ENCODE assay signal across 8 cellular contexts in genomic region chr2:230219419-230220331, GRCh38. TPM values are rescaled to one million over a fixed set of nuclear protein-coding genes. Genes with fewer than 3 reads are reported as not detected.
DNase-seq lines count a peak whose midpoint lies in the region; ATAC-seq and TF ChIP-seq lines count a peak whose summit lies in the region.

Gene SP110, minus strand, starts transcription at chr2:230219984. Its CDS starts 3,057 bp downstream, at chr2:230216927.

- intact Hi-C loops in heart right ventricle (cut with DNase I) = loop anchor here in 4 of 10 donors (5.0 to 10.0 kb wide), 4 partner anchors 105 to 195 kb away; partner anchors contain the start of genes SP140L (in 2 of the 4) and SP100 (in 1 of the 4)
- intact Hi-C loops in posterior vena cava (cut with DNase I) = no loop called here

- peak within 1 kb of the TSS; percentile 5 for H2AFZ ChIP-seq in SU-DHL-6 (ENCODE audit: low read depth, low read length, severe bottlenecking)

- H3K27me3 ChIP-seq in SU-DHL-6 (ENCODE audit: low read length) = no peaks in the 10 kb centered on the region
- no peaks in the 10 kb centered on the region for H3K27me3 ChIP-seq in adipocyte (replicated peaks; ENCODE audit: control insufficient read depth, insufficient read depth, low read length)
- H3K27me3 ChIP-seq in heart right ventricle = no peaks in the 10 kb centered on the region
- no peaks in the 10 kb centered on the region for H3K27me3 ChIP-seq in upper lobe of left lung

- H3K79me2 ChIP-seq in SU-DHL-6 (ENCODE audit: insufficient read depth, low read length) = peaks cover 53% of the 10 kb centered on the region

- H3K9me2 ChIP-seq in SU-DHL-6 (replicated peaks; ENCODE audit: insufficient read depth, low read length) = no peaks in the 10 kb centered on the region

- DNase-seq in COLO668 (lab: John Stamatoyannopoulos, UW; ENCODE audit: unreplicated experiment) (peak; percentile 40), HS-27A (ENCODE audit: low read depth) (peak; percentile 8), adipocyte (ENCODE audit: low read depth) (peak; percentile 93), heart right ventricle (peak; percentile 75 to 84), posterior vena cava (ENCODE audit: low spot score) (peak; percentile 91), upper lobe of left lung (peak in 1 of 2 donors; percentile 93)

- TF ChIP-seq EP300 in upper lobe of left lung (IDR thresholded peaks at IDR 0.05) = peak in 1 of 4 donors; percentile 2

- peak within 1 kb of the TSS; percentile 64 for H3K9ac ChIP-seq in SU-DHL-6 (ENCODE audit: low read length)
- H3K9ac ChIP-seq in adipocyte (ENCODE audit: low read length) = peak within 1 kb of the TSS; percentile 90

- peak within 1 kb of the TSS; percentile 88 for H3K27ac ChIP-seq in SU-DHL-6 (ENCODE audit: low read depth, low read length)
- peak within 1 kb of the TSS; percentile 35 to 90 (median 81) for H3K27ac ChIP-seq in heart right ventricle
- peak within 1 kb of the TSS; percentile 80 to 90 (median 84) for H3K27ac ChIP-seq in upper lobe of left lung

- no peak for TF ChIP-seq CTCF in SU-DHL-6 (IDR thresholded peaks at IDR 0.05; ENCODE audit: insufficient read depth, low read length, poor library complexity, severe bottlenecking)
- TF ChIP-seq CTCF in heart right ventricle (IDR thresholded peaks at IDR 0.05) = no peak
- no peak for TF ChIP-seq CTCF in upper lobe of left lung (IDR thresholded peaks at IDR 0.05)

- H3K4me3 ChIP-seq in SU-DHL-6 (ENCODE audit: insufficient read depth, low read length, poor library complexity, severe bottlenecking) (peak within 1 kb of the TSS; percentile 80), adipocyte (ENCODE audit: low read length) (peak within 1 kb of the TSS; percentile 100), heart right ventricle (peak within 1 kb of the TSS; percentile 48 to 80 (median 66)), upper lobe of left lung (peak within 1 kb of the TSS; percentile 58 to 76 (median 72))

- peak in 1 of 4 donors; percentile 63 for TF ChIP-seq POLR2A in upper lobe of left lung (IDR thresholded peaks at IDR 0.05)

- H3F3A ChIP-seq in SU-DHL-6 (ENCODE audit: insufficient read depth) = peaks cover 30% of the 10 kb centered on the region

- H4K20me1 ChIP-seq in SU-DHL-6 (ENCODE audit: low read depth, low read length) = no peaks in the 10 kb centered on the region; the same call in 1 of the 2 replicates

- H3K4me2 ChIP-seq in SU-DHL-6 (ENCODE audit: low read depth, low read length, poor library complexity, severe bottlenecking) = peak within 1 kb of the TSS; percentile 90

- WGBS in heart right ventricle, 2 donors = 1 to 4% methylated on average over 19 of the region's 19 CpGs
- WGBS in upper lobe of left lung, 2 donors = 0 to 1% methylated on average over 19 of the region's 19 CpGs

- peaks cover 17% of the 10 kb centered on the region for H3K36me3 ChIP-seq in SU-DHL-6 (ENCODE audit: low read length)
- H3K36me3 ChIP-seq in adipocyte (ENCODE audit: control insufficient read depth, insufficient read depth, low read length, severe bottlenecking) = peaks cover 17% of the 10 kb centered on the region
- H3K36me3 ChIP-seq in heart right ventricle = peaks cover 0 to 28% (median 4%) of the 10 kb centered on the region in 9 donors
- H3K36me3 ChIP-seq in upper lobe of left lung = peaks cover 2 to 19% (median 11%) of the 10 kb centered on the region in 4 donors

- H3K4me1 ChIP-seq in adipocyte (ENCODE audit: control insufficient read depth, insufficient read depth, low read length) (peaks cover 5% of the 10 kb centered on the region), heart right ventricle (peaks cover 0 to 44% (median 24%) of the 10 kb centered on the region in 9 donors), upper lobe of left lung (peaks cover 22 to 33% (median 30%) of the 10 kb centered on the region in 4 donors)

- ATAC-seq in GM19467 (IDR thresholded peaks at IDR 0.05; ENCODE audit: unreplicated experiment) (peak; percentile 73), heart right ventricle (peak; percentile 93 to 98 (median 96)), upper lobe of left lung (ENCODE audit: low FRiP score in 2 of 2) (peak; percentile 95 to 96)

- no peaks in the 10 kb centered on the region for H3K9me3 ChIP-seq in SU-DHL-6 (ENCODE audit: insufficient read depth, low read length)
- H3K9me3 ChIP-seq in adipocyte (ENCODE audit: control insufficient read depth, low read length) = no peaks in the 10 kb centered on the region
- H3K9me3 ChIP-seq in heart right ventricle = no peaks in the 10 kb centered on the region
- H3K9me3 ChIP-seq in upper lobe of left lung = no peaks in the 10 kb centered on the region

RNA-seq across cellular contexts. Expression of gene SP110, which starts in this region (rescaled TPM):
- total RNA-seq in heart right ventricle (10 to 100 TPM in 6 of 10 donors, 1 to 10 TPM in 4; 7.6 to 38.6 (median 10.4) TPM), posterior vena cava (10 to 100 TPM; 20.5 to 21.3 TPM), upper lobe of left lung (10 to 100 TPM; 22.2 to 89.1 (median 38.4) TPM)
- polyA plus RNA-seq in heart right ventricle = 10 to 100 TPM in 1 of 2 donors, 1 to 10 TPM in 1; 5.6 to 11.3 TPM
